8 cellular contexts compared by ENCODE assay signal in genomic region chr11:46700251-46701077, GRCh38. TPM values are rescaled to one million over a fixed set of nuclear protein-coding genes. Genes with fewer than 3 reads are reported as not detected.
DNase-seq lines count a peak whose midpoint lies in the region; ATAC-seq and TF ChIP-seq lines count a peak whose summit lies in the region.

Gene ARHGAP1 (minus strand): TSS chr11:46700619. CDS start chr11:46696107, 4,512 bp downstream.
Gene ZNF408 (plus strand): TSS chr11:46701031. CDS start chr11:46701048, 17 bp downstream.

- H3K27me3 Mint-ChIP-seq in T-helper 17 cell (no peaks in the 10 kb centered on the region), progenitor cell of endocrine pancreas (no peaks in the 10 kb centered on the region)

- H3K27me3 ChIP-seq in left ventricle myocardium inferior (ENCODE audit: low read depth), result no peaks in the 10 kb centered on the region

- H3K4me3 ChIP-seq in left ventricle myocardium inferior (peak within 1 kb of the TSS; percentile 89), urinary bladder (ENCODE audit: low read depth, low read length) (peak within 1 kb of the TSS; percentile 82)

- TF ChIP-seq CTCF in left ventricle myocardium inferior (IDR thresholded peaks at IDR 0.05; ENCODE audit: borderline replicate concordance) (no peak), progenitor cell of endocrine pancreas (IDR thresholded peaks at IDR 0.05; ENCODE audit: unreplicated experiment) (no peak)

- intact Hi-C loops in left ventricle myocardium inferior (cut with micrococcal nuclease), result no loop called here

- H3K4me1 Mint-ChIP-seq in T-helper 17 cell, result peaks cover 35% of the 10 kb centered on the region
- H3K4me1 Mint-ChIP-seq in progenitor cell of endocrine pancreas (ENCODE audit: low read depth), result peaks cover 19% of the 10 kb centered on the region

- peak within 1 kb of the TSS; percentile 96 for H3K27ac ChIP-seq in left ventricle myocardium inferior (replicated peaks)
- H3K27ac ChIP-seq in urinary bladder (ENCODE audit: low read depth), result peak within 1 kb of the TSS; percentile 51

- DNase-seq in NCI-H1694 treated with DMSO at 0.1 percent for 48 hours (lab: John Stamatoyannopoulos, UW) (peak; percentile 94), T-helper 17 cell (peak; percentile 96 to 98 (median 97)), amygdala (lab: John Stamatoyannopoulos, UW) (peak; percentile 71 to 99 (median 96)), left ventricle myocardium inferior (peak; percentile 99), progenitor cell of endocrine pancreas (ENCODE audit: low spot score, unreplicated experiment) (peak; percentile 92)

- H3K27ac Mint-ChIP-seq in T-helper 17 cell (peak within 1 kb of the TSS; percentile 97), progenitor cell of endocrine pancreas (peak within 1 kb of the TSS; percentile 99)

- ATAC-seq in HG02885 (IDR thresholded peaks at IDR 0.05; ENCODE audit: poor library complexity, unreplicated experiment), result peak; percentile 94
- ATAC-seq in T-helper 17 cell, result peak; percentile 94

- H3K9me3 ChIP-seq in T-helper 17 cell (ENCODE audit: control insufficient read depth, low read length, poor library complexity, severe bottlenecking) (no peaks in the 10 kb centered on the region), left ventricle myocardium inferior (replicated peaks) (no peaks in the 10 kb centered on the region)

- H3K9me3 Mint-ChIP-seq in progenitor cell of endocrine pancreas (ENCODE audit: low read depth), result no peaks in the 10 kb centered on the region

- H3K36me3 ChIP-seq in left ventricle myocardium inferior, result peaks cover 44% of the 10 kb centered on the region
- H3K36me3 ChIP-seq in urinary bladder (ENCODE audit: insufficient read depth), result peaks cover 5% of the 10 kb centered on the region

- H3K4me1 ChIP-seq in left ventricle myocardium inferior (peaks cover 75% of the 10 kb centered on the region), urinary bladder (ENCODE audit: insufficient read depth) (peaks cover 4% of the 10 kb centered on the region)

- H3K36me3 Mint-ChIP-seq in T-helper 17 cell (ENCODE audit: low read depth), result peaks cover 2% of the 10 kb centered on the region
- H3K36me3 Mint-ChIP-seq in progenitor cell of endocrine pancreas (ENCODE audit: insufficient read depth), result peaks cover 5% of the 10 kb centered on the region

- peak within 1 kb of the TSS; percentile 96 for H3K4me3 Mint-ChIP-seq in T-helper 17 cell
- peak within 1 kb of the TSS; percentile 99 for H3K4me3 Mint-ChIP-seq in progenitor cell of endocrine pancreas (ENCODE audit: low read depth)

- peak; percentile 93 for TF ChIP-seq POLR2A in GM15510 (IDR thresholded peaks at IDR 0.05; ENCODE audit: borderline replicate concordance, extremely low read depth, insufficient read length)

- under 1% methylated on average over 44 of the region's 44 CpGs for WGBS in urinary bladder

RNA-seq across cellular contexts. Expression of gene ARHGAP1, which starts in this region (rescaled TPM):
- total RNA-seq in T-helper 17 cell (10 to 100 TPM; 58.0 to 65.9 TPM), left ventricle myocardium inferior (101 TPM), progenitor cell of endocrine pancreas (39.0 and 39.8 TPM in 2 replicates), urinary bladder (41.8 TPM)
- 128 TPM for polyA plus RNA-seq in urinary bladder

RNA-seq across cellular contexts. Expression of gene ZNF408, which starts in this region (rescaled TPM):
- total RNA-seq in T-helper 17 cell (10 to 100 TPM; 11.0 to 14.7 TPM), left ventricle myocardium inferior (7.3 TPM), progenitor cell of endocrine pancreas (11.6 and 13.7 TPM in 2 replicates), urinary bladder (3.1 TPM)
- 10.3 TPM for polyA plus RNA-seq in urinary bladder

Comparison
In these comparisons a context has a peak if more than half of its experiments do, and no peak if none do; other contexts are left out.
1. Peak in every context shown above with its lines: DNase-seq, ATAC-seq, H3K4me3 ChIP-seq and H3K27ac ChIP-seq.